Comparison of ENCODE assay signal across 21 cellular contexts in genomic region chr2:29614295-29614830, GRCh38.
"Had no signal": no experiment of that assay in that cellular context is flagged by ENCODE, and none has a peak within 500 bp of the region (broad histone marks: within the 10 kb centered on the region; RNA-seq: fewer than 3 reads in every experiment).

No MANE protein-coding gene starts in this region.

- H3K4me3 ChIP-seq: lower lobe of right lung, right lobe of liver, suprapubic skin, transverse colon had no signal

- ATAC-seq: effector memory CD8-positive, alpha-beta T cell; left ventricle myocardium superior; lower lobe of right lung; naive thymus-derived CD8-positive, alpha-beta T cell; right lobe of liver; stimulated activated naive CD8-positive, alpha-beta T cell treated with anti-CD3 and anti-CD28 coated beads, Interleukin-15, amount 100 ng/mL, for 72 hours had no signal

- H3K9ac ChIP-seq: parathyroid adenoma had no signal

- H3K27me3 ChIP-seq: neutrophil, right lobe of liver, transverse colon had no signal

- DNase-seq: cortex of kidney; effector memory CD8-positive, alpha-beta T cell; erythroblast; left ventricle myocardium superior; lower lobe of right lung; naive thymus-derived CD8-positive, alpha-beta T cell; nephron progenitor cell; right lobe of liver; small intestine; stimulated activated CD4-positive, alpha-beta T cell treated with anti-CD3 and anti-CD28 coated beads, Interleukin-1b, Interleukin-23, amount 100 ng/mL, for 48 hours; stimulated activated CD4-positive, alpha-beta T cell treated with anti-CD3 and anti-CD28 coated beads, Interleukin-4, amount 100 ng/mL, for 1 hour; stimulated activated CD8-positive, alpha-beta memory T cell treated with anti-CD3 and anti-CD28 coated beads, Interleukin-4, amount 100 ng/mL, for 48 hours; stimulated activated naive CD4-positive, alpha-beta T cell; stimulated activated naive CD8-positive, alpha-beta T cell treated with anti-CD3 and anti-CD28 coated beads, Interleukin-15, amount 100 ng/mL, for 72 hours; transverse colon had no signal

- H2AFZ ChIP-seq: parathyroid adenoma had no signal

- H3K9me3 ChIP-seq: lower lobe of right lung, neutrophil, right lobe of liver, suprapubic skin, transverse colon had no signal

- H3K36me3 ChIP-seq: lower lobe of right lung, neutrophil, right lobe of liver, suprapubic skin, transverse colon had no signal

- H3K27ac ChIP-seq: lower lobe of right lung, neutrophil, parathyroid adenoma, right lobe of liver, suprapubic skin, transverse colon had no signal

- FAIRE-seq: endometrium, frontal cortex, keratinocyte, small intestine had no signal

- H3K4me1 ChIP-seq: lower lobe of right lung, parathyroid adenoma, suprapubic skin, transverse colon had no signal
